ENCODE assay signal across 10 cellular contexts in genomic region chr1:36199934-36200741, GRCh38. TPM values are rescaled to one million over a fixed set of nuclear protein-coding genes. Genes with fewer than 3 reads are reported as not detected.
DNase-seq lines count a peak whose midpoint lies in the region; ATAC-seq and TF ChIP-seq lines count a peak whose summit lies in the region.
"Had no signal": no experiment of that assay in that cellular context is flagged by ENCODE, and none has a peak within 500 bp of the region (broad histone marks: within the 10 kb centered on the region; RNA-seq: fewer than 3 reads in every experiment).

No MANE protein-coding gene starts in this region.

- H3K9ac ChIP-seq in mammary epithelial cell (ENCODE audit: insufficient read depth, low read length), result peak overlapping the region; percentile 20

- intact Hi-C loops in mammary epithelial cell (cut with micrococcal nuclease), result loop anchor here (2.0 kb wide), 1 partner anchor 25 kb away; the partner anchor contains the start of gene THRAP3

- no peaks in the 10 kb centered on the region for H3K9me3 ChIP-seq in mammary epithelial cell (replicated peaks; ENCODE audit: insufficient read depth, low read length)
- H3K9me3 ChIP-seq in BE2C, result no peaks in the 10 kb centered on the region

- peaks cover 5% of the 10 kb centered on the region for H3K4me1 Mint-ChIP-seq in stimulated activated naive CD8-positive, alpha-beta T cell treated with anti-CD3 and anti-CD28 coated beads, Interleukin-15, amount 100 ng/mL, for 72 hours

- DNase-seq in stimulated activated naive CD8-positive, alpha-beta T cell treated with anti-CD3 and anti-CD28 coated beads, Interleukin-15, amount 100 ng/mL, for 72 hours, result no peak
- DNase-seq in stimulated activated naive CD8-positive, alpha-beta T cell treated with anti-CD3 and anti-CD28 coated beads, Interleukin-15, Interleukin-2, amounts not matched to agents 100 U/mL and 50 U/mL, for 24 hours, result no peak
- DNase-seq in mammary epithelial cell (peak; percentile 85), cortex of kidney (lab: John Stamatoyannopoulos, UW) (no peak), BE2C (no peak)
- DNase-seq in activated CD8-positive, alpha-beta memory T cell treated with anti-CD3 and anti-CD28 coated beads, Interleukin-2, amount 50 U/mL, for 48 hours, result no peak
- DNase-seq: activated CD4-positive, CD25-positive, alpha-beta regulatory T cell had no signal

- H3K36me3 ChIP-seq in mammary epithelial cell (ENCODE audit: insufficient read depth, low read length) (no peaks in the 10 kb centered on the region), BE2C (no peaks in the 10 kb centered on the region)

- H3K27me3 Mint-ChIP-seq in stimulated activated naive CD8-positive, alpha-beta T cell treated with anti-CD3 and anti-CD28 coated beads, Interleukin-15, amount 100 ng/mL, for 72 hours, result peaks cover 11% of the 10 kb centered on the region

- CTCF ChIA-PET in mammary epithelial cell (lab: Charles Lee; ENCODE audit: low non-redundant PET), result no interaction called here

- in situ Hi-C loops in mammary epithelial cell (cut with MboI; ENCODE audit: low sequenced_read_pairs in 2 of 2), result no loop called here

- H3K4me1 ChIP-seq in mammary epithelial cell (ENCODE audit: insufficient read depth, low read length) (peaks cover 21% of the 10 kb centered on the region), BE2C (no peaks in the 10 kb centered on the region)

- BruUV-seq in mammary epithelial cell (replicated peaks; lab: Mats Ljungman, UMichigan), result no TSS peak

- no peak for ATAC-seq in stimulated activated naive CD8-positive, alpha-beta T cell treated with anti-CD3 and anti-CD28 coated beads, Interleukin-15, amount 100 ng/mL, for 72 hours
- ATAC-seq in stimulated activated naive CD8-positive, alpha-beta T cell treated with anti-CD3 and anti-CD28 coated beads, Interleukin-15, Interleukin-2, amounts not matched to agents 100 U/mL and 50 U/mL, for 24 hours, result no peak
- no peak for ATAC-seq in GM18873 (IDR thresholded peaks at IDR 0.05; ENCODE audit: low FRiP score, unreplicated experiment)
- ATAC-seq: GM12878 had no signal

- 18% methylated on average over 13 of the region's 13 CpGs for WGBS in mammary epithelial cell (ENCODE audit: low coverage, missing lambda C conversion rate)

- H3K27ac Mint-ChIP-seq in stimulated activated naive CD8-positive, alpha-beta T cell treated with anti-CD3 and anti-CD28 coated beads, Interleukin-15, amount 100 ng/mL, for 72 hours, result peak overlapping the region; percentile 9 to 16

- H3K27me3 ChIP-seq in mammary epithelial cell (ENCODE audit: insufficient read depth, low read length), result no peaks in the 10 kb centered on the region
- H3K27me3 ChIP-seq in layer of hippocampus (ENCODE audit: control insufficient read depth, insufficient read depth, low read length), result no peaks in the 10 kb centered on the region
- no peaks in the 10 kb centered on the region for H3K27me3 ChIP-seq in BE2C

- dilution Hi-C loops in mammary epithelial cell (cut with HindIII; ENCODE audit: low sequenced_read_pairs), result no loop called here

- H3K4me3 ChIP-seq in mammary epithelial cell (replicated peaks in 1 of 3; ENCODE audit: insufficient read depth in 1 of 3, low read depth in 2 of 3, low read length in 3 of 3), result no peak overlapping the region
- H3K4me3 ChIP-seq in BE2C (ENCODE audit: low read depth, low read length), result no peak overlapping the region
- H3K4me3 ChIP-seq: GM12878 had no signal

- no peaks in the 10 kb centered on the region for H4K20me1 ChIP-seq in mammary epithelial cell (ENCODE audit: insufficient read depth, low read length)

- no peak overlapping the region for H3K4me3 Mint-ChIP-seq in stimulated activated naive CD8-positive, alpha-beta T cell treated with anti-CD3 and anti-CD28 coated beads, Interleukin-15, amount 100 ng/mL, for 72 hours

- no peaks in the 10 kb centered on the region for H3K9me3 Mint-ChIP-seq in stimulated activated naive CD8-positive, alpha-beta T cell treated with anti-CD3 and anti-CD28 coated beads, Interleukin-15, amount 100 ng/mL, for 72 hours

- no peak for TF ChIP-seq CTCF in mammary epithelial cell (conservative IDR thresholded peaks at IDR 0.05 in 1 of 2, IDR thresholded peaks at IDR 0.05 in 1 of 2; ENCODE audit: extremely low read depth in 1 of 2, insufficient read depth in 1 of 2, low read depth in 1 of 2, low read length in 2 of 2)
- no peak for TF ChIP-seq CTCF in BE2C (IDR thresholded peaks at IDR 0.05; ENCODE audit: low read depth, low read length)

- H2AFZ ChIP-seq in mammary epithelial cell (ENCODE audit: low read depth, low read length), result peak overlapping the region; percentile 51

- H3K4me2 ChIP-seq in mammary epithelial cell (ENCODE audit: insufficient read depth, low read depth, low read length), result peak overlapping the region; percentile 42

- H3K27ac ChIP-seq in mammary epithelial cell (ENCODE audit: insufficient read depth, low read depth, low read length) (peak overlapping the region; percentile 58), layer of hippocampus (ENCODE audit: low read depth, low read length) (peak overlapping the region; percentile 71)

- H3K79me2 ChIP-seq in mammary epithelial cell (ENCODE audit: insufficient read depth, low read length), result no peaks in the 10 kb centered on the region

RNA-seq across cellular contexts. Expression of gene THRAP3, which starts 24.1 kb away (rescaled TPM):
- 100 to 1,000 TPM; 106 to 128 TPM for total RNA-seq in mammary epithelial cell
- 53.2 TPM for polyA plus RNA-seq in mammary epithelial cell
- polyA minus RNA-seq in mammary epithelial cell, result 71.6 TPM
- 41.9 TPM for polyA plus RNA-seq in BE2C (2012; ENCODE audit: insufficient read depth, insufficient read length, low read depth)

RNA-seq across cellular contexts. Expression of gene MAP7D1, which starts 44.2 kb away (rescaled TPM):
- 100 to 1,000 TPM in 1 of 2 donors, 10 to 100 TPM in 1; 99.4 to 331 TPM for total RNA-seq in mammary epithelial cell
- polyA plus RNA-seq in mammary epithelial cell, result 129 TPM
- polyA minus RNA-seq in mammary epithelial cell, result 116 TPM
- polyA plus RNA-seq in BE2C (2012; ENCODE audit: insufficient read depth, insufficient read length, low read depth), result 125 TPM

RNA-seq across cellular contexts. Expression of gene TRAPPC3, which starts 50.9 kb away (rescaled TPM):
- total RNA-seq in mammary epithelial cell, result 10 to 100 TPM; 73.2 to 96.5 TPM
- polyA plus RNA-seq in mammary epithelial cell, result 107 TPM
- 41.7 TPM for polyA minus RNA-seq in mammary epithelial cell
- 102 TPM for polyA plus RNA-seq in BE2C (2012; ENCODE audit: insufficient read depth, insufficient read length, low read depth)
